Comparison of ENCODE assay signal across 1 cellular context in genomic region chr5:173907284-173907683, GRCh38.
TF ChIP-seq lines count a peak whose summit lies in the region.

No MANE protein-coding gene starts in this region.

TF ChIP-seq in H1, 55 proteins besides CTCF, POLR2A, EP300 and RAD21:
- TF ChIP-seq PHF8 (conservative IDR thresholded peaks at IDR 0.05; ENCODE audit: low read depth, low read length) (no peak), BCL11A (IDR thresholded peaks at IDR 0.05; ENCODE audit: low read depth in 2 of 2, low read length in 2 of 2) (no peak), ATF3 (IDR thresholded peaks at IDR 0.05; ENCODE audit: insufficient read depth, low read depth, low read length) (no peak), GABPA (IDR thresholded peaks at IDR 0.05; ENCODE audit: borderline replicate concordance, insufficient read depth, low read length) (no peak), EZH2 (IDR thresholded peaks at IDR 0.05; ENCODE audit: low read depth, low read length, severe bottlenecking) (no peak), RNF2 (IDR thresholded peaks at IDR 0.05; ENCODE audit: borderline replicate concordance, low read depth, low read length, missing control alignments, poor library complexity, severe bottlenecking) (no peak), SP4 (IDR thresholded peaks at IDR 0.05; ENCODE audit: low read length) (no peak), CBX5 (IDR thresholded peaks at IDR 0.05; ENCODE audit: low read depth, low read length) (no peak), TBP (IDR thresholded peaks at IDR 0.05; ENCODE audit: low read depth, low read length) (no peak), CEBPB (IDR thresholded peaks at IDR 0.05; ENCODE audit: low read depth, low read length) (no peak), TEAD4 (IDR thresholded peaks at IDR 0.05; ENCODE audit: low read depth, low read length) (no peak), HDAC2 (IDR thresholded peaks at IDR 0.05; ENCODE audit: borderline replicate concordance in 1 of 2, low read depth in 2 of 2, low read length in 2 of 2) (no peak)
TF ChIP-seq in H1: peak in this region for 0.
